Comparison of ENCODE assay signal across 1 cellular context in the genomic region with DNA sequence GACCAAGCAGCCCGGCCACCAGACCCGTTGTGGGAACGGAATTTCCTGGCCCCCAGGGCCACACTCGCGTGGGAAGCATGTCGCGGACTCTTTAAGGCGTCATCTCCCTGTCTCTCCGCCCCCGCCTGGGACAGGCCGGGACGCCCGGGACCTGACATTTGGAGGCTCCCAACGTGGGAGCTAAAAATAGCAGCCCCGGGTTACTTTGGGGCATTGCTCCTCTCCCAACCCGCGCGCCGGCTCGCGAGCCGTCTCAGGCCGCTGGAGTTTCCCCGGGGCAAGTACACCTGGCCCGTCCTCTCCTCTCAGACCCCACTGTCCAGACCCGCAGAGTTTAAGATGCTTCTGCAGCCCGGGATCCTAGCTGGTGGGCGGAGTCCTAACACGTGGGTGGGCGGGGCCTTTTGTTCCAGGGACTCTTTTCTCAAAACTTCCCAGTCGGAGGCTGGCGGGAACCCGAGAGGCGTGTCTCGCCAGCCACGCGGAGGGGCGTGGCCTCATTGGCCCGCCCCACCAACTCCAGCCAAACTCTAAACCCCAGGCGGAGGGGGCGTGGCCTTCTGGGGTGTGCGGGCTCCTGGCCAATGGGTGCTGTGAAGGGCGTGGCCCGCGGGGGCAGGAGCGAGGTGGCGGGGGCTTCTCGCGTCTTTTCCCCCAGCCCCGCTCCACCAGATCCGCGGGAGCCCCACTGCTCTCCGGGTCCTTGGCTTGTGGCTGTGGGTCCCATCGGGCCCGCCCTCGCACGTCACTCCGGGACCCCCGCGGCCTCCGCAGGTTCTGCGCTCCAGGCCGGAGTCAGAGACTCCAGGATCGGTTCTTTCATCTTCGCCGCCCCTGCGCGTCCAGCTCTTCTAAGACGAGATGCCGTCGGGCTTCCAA.
TF ChIP-seq lines count a peak whose summit lies in the region.

Gene SLC2A4, plus strand, starts transcription at position 645 of the 879 bp plus-strand sequence. Its CDS starts 217 bp downstream, at position 862.

TF ChIP-seq in SK-N-SH, 30 proteins besides CTCF, POLR2A, EP300 and RAD21 (continued from another document):
- TF ChIP-seq ZBTB33 (IDR thresholded peaks at IDR 0.05; ENCODE audit: borderline replicate concordance, low read depth) (no peak), TAF1 (IDR thresholded peaks at IDR 0.05; ENCODE audit: borderline replicate concordance, low read depth, low read length) (peak; percentile 19; the same call in 1 of the 2 replicates), TCF12 (IDR thresholded peaks at IDR 0.05) (no peak), RCOR1 (IDR thresholded peaks at IDR 0.05; ENCODE audit: low read length) (no peak), MXI1 (IDR thresholded peaks at IDR 0.05; ENCODE audit: low read depth, low read length) (peak; percentile 99), POLR2AphosphoS5 (IDR thresholded peaks at IDR 0.05; ENCODE audit: low read depth, low read length) (no peak), CHD2 (IDR thresholded peaks at IDR 0.05; ENCODE audit: low read length, partially characterized antibody) (peak; percentile 66)
- TF ChIP-seq, protein P1, sequence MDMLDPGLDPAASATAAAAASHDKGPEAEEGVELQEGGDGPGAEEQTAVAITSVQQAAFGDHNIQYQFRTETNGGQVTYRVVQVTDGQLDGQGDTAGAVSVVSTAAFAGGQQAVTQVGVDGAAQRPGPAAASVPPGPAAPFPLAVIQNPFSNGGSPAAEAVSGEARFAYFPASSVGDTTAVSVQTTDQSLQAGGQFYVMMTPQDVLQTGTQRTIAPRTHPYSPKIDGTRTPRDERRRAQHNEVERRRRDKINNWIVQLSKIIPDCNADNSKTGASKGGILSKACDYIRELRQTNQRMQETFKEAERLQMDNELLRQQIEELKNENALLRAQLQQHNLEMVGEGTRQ (IDR thresholded peaks at IDR 0.05; ENCODE audit: borderline replicate concordance, low read depth, low read length) = no peak
- TF ChIP-seq, protein P2, sequence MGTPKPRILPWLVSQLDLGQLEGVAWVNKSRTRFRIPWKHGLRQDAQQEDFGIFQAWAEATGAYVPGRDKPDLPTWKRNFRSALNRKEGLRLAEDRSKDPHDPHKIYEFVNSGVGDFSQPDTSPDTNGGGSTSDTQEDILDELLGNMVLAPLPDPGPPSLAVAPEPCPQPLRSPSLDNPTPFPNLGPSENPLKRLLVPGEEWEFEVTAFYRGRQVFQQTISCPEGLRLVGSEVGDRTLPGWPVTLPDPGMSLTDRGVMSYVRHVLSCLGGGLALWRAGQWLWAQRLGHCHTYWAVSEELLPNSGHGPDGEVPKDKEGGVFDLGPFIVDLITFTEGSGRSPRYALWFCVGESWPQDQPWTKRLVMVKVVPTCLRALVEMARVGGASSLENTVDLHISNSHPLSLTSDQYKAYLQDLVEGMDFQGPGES (IDR thresholded peaks at IDR 0.05; ENCODE audit: low read depth, low read length) = no peak
TF ChIP-seq in SK-N-SH: peak in this region for 6.
